13 cellular contexts compared by ENCODE assay signal in genomic region chr9:137314561-137315560, GRCh38. TPM values are rescaled to one million over a fixed set of nuclear protein-coding genes. Genes with fewer than 3 reads are reported as not detected.
A peak's percentile ranks its signal among the peaks of the same experiment; 100 is the strongest.
DNase-seq lines count a peak whose midpoint lies in the region; ATAC-seq and TF ChIP-seq lines count a peak whose summit lies in the region.
"Had no signal": no experiment of that assay in that cellular context is flagged by ENCODE, and none has a peak within 500 bp of the region (broad histone marks: within the 10 kb centered on the region; RNA-seq: fewer than 3 reads in every experiment).

No MANE protein-coding gene starts in this region.

- H3K36me3 Mint-ChIP-seq in endothelial cell (ENCODE audit: low read depth, unreplicated experiment) (no peaks in the 10 kb centered on the region), nephron progenitor cell (ENCODE audit: low read depth) (no peaks in the 10 kb centered on the region)
- H3K36me3 Mint-ChIP-seq in activated T-helper 2 cell treated with anti-CD3 and anti-CD28 coated beads, Interferon-gamma antibody, Interleukin-2, Interleukin-4, amounts not matched to agents 10 μg/mL and 5 μg/mL and 100 μg/mL, durations not matched to agents 14 hours and 24 hours and 36 hours (ENCODE audit: low read depth), result no peaks in the 10 kb centered on the region
- H3K36me3 Mint-ChIP-seq: CD4-positive, CD25-positive, alpha-beta regulatory T cell had no signal

- no peak for ATAC-seq in HG03159 (IDR thresholded peaks at IDR 0.05; ENCODE audit: unreplicated experiment)

- CTCF ChIA-PET in HEK293T (lab: Yijun Ruan, JAX), result no interaction called here

- POLR2A ChIA-PET in HEK293T (lab: Yijun Ruan, JAX), result no interaction called here

- DNase-seq in AG20443 (ENCODE audit: low spot score) (peak; percentile 11), GM20000 (ENCODE audit: low spot score) (peak; percentile 44), endothelial cell (ENCODE audit: low spot score) (peak; percentile 28), nephron progenitor cell (peak; percentile 45), HEK293T (ENCODE audit: extremely low spot score) (no peak)
- DNase-seq in activated T-helper 2 cell treated with anti-CD3 and anti-CD28 coated beads, Interferon-gamma antibody, Interleukin-2, Interleukin-4, amounts not matched to agents 10 μg/mL and 5 μg/mL and 100 μg/mL, durations not matched to agents 14 hours and 24 hours and 36 hours (ENCODE audit: low spot score), result no peak
- no peak for DNase-seq in stimulated activated CD4-positive, alpha-beta T cell treated with anti-CD3 and anti-CD28 coated beads, Interleukin-4, amount 100 ng/mL, for 24 hours
- DNase-seq: activated CD4-positive, CD25-positive, alpha-beta regulatory T cell; activated gamma-delta T cell treated with Interleukin-2 at 50 U/mL for 16 hours; CD4-positive, CD25-positive, alpha-beta regulatory T cell; colonic mucosa; NCI-H2171 had no signal

- H3K4me1 Mint-ChIP-seq in endothelial cell (ENCODE audit: unreplicated experiment) (peaks cover 3% of the 10 kb centered on the region), nephron progenitor cell (peaks cover 19% of the 10 kb centered on the region)
- no peaks in the 10 kb centered on the region for H3K4me1 Mint-ChIP-seq in activated T-helper 2 cell treated with anti-CD3 and anti-CD28 coated beads, Interferon-gamma antibody, Interleukin-2, Interleukin-4, amounts not matched to agents 10 μg/mL and 5 μg/mL and 100 μg/mL, durations not matched to agents 14 hours and 24 hours and 36 hours (ENCODE audit: low read depth)

- TF ChIP-seq CTCF in GM20000 (IDR thresholded peaks at IDR 0.05; ENCODE audit: extremely low read depth, missing control alignments) (no peak), endothelial cell (IDR thresholded peaks at IDR 0.05; ENCODE audit: unreplicated experiment) (no peak), nephron progenitor cell (IDR thresholded peaks at IDR 0.05) (no peak)

- H3K27ac Mint-ChIP-seq in endothelial cell (ENCODE audit: unreplicated experiment) (peak overlapping the region; percentile 36), nephron progenitor cell (no peak overlapping the region)
- no peak overlapping the region for H3K27ac Mint-ChIP-seq in activated T-helper 2 cell treated with anti-CD3 and anti-CD28 coated beads, Interferon-gamma antibody, Interleukin-2, Interleukin-4, amounts not matched to agents 10 μg/mL and 5 μg/mL and 100 μg/mL, durations not matched to agents 14 hours and 24 hours and 36 hours
- H3K27ac Mint-ChIP-seq: CD4-positive, CD25-positive, alpha-beta regulatory T cell had no signal

- intact Hi-C loops in activated T-helper 2 cell treated with anti-CD3 and anti-CD28 coated beads, Interferon-gamma antibody, Interleukin-2, Interleukin-4, amounts not matched to agents 10 μg/mL and 5 μg/mL and 100 μg/mL, durations not matched to agents 14 hours and 24 hours and 36 hours (cut with micrococcal nuclease), result no loop called here

- H3K4me3 Mint-ChIP-seq in endothelial cell (ENCODE audit: unreplicated experiment), result no peak overlapping the region
- H3K4me3 Mint-ChIP-seq in nephron progenitor cell, result no peak overlapping the region
- H3K4me3 Mint-ChIP-seq in activated T-helper 2 cell treated with anti-CD3 and anti-CD28 coated beads, Interferon-gamma antibody, Interleukin-2, Interleukin-4, amounts not matched to agents 10 μg/mL and 5 μg/mL and 100 μg/mL, durations not matched to agents 14 hours and 24 hours and 36 hours (ENCODE audit: low read depth), result no peak overlapping the region
- H3K4me3 Mint-ChIP-seq: CD4-positive, CD25-positive, alpha-beta regulatory T cell had no signal

- H3K9me3 Mint-ChIP-seq in endothelial cell (ENCODE audit: unreplicated experiment) (no peaks in the 10 kb centered on the region), nephron progenitor cell (no peaks in the 10 kb centered on the region)
- no peaks in the 10 kb centered on the region for H3K9me3 Mint-ChIP-seq in activated T-helper 2 cell treated with anti-CD3 and anti-CD28 coated beads, Interferon-gamma antibody, Interleukin-2, Interleukin-4, amounts not matched to agents 10 μg/mL and 5 μg/mL and 100 μg/mL, durations not matched to agents 14 hours and 24 hours and 36 hours
- H3K9me3 Mint-ChIP-seq: CD4-positive, CD25-positive, alpha-beta regulatory T cell had no signal

- peaks cover 6% of the 10 kb centered on the region for H3K27me3 Mint-ChIP-seq in endothelial cell (ENCODE audit: unreplicated experiment)
- no peaks in the 10 kb centered on the region for H3K27me3 Mint-ChIP-seq in nephron progenitor cell (ENCODE audit: low read depth, poor library complexity)
- H3K27me3 Mint-ChIP-seq in activated T-helper 2 cell treated with anti-CD3 and anti-CD28 coated beads, Interferon-gamma antibody, Interleukin-2, Interleukin-4, amounts not matched to agents 10 μg/mL and 5 μg/mL and 100 μg/mL, durations not matched to agents 14 hours and 24 hours and 36 hours (ENCODE audit: low read depth), result peaks cover 2% of the 10 kb centered on the region
- H3K27me3 Mint-ChIP-seq: CD4-positive, CD25-positive, alpha-beta regulatory T cell had no signal

TF ChIP-seq in HEK293T, 16 proteins besides CTCF, POLR2A, EP300 and RAD21:
- TF ChIP-seq BHLHE40 (IDR thresholded peaks at IDR 0.05; ENCODE audit: borderline replicate concordance) (no peak), TARDBP (IDR thresholded peaks at IDR 0.05) (no peak)

RNA-seq across cellular contexts. Expression of gene NRARP, which starts 12.8 kb away (rescaled TPM):
- total RNA-seq in endothelial cell (ENCODE audit: unreplicated experiment), result 170 TPM
- 9.3 and 11.2 TPM in 2 replicates for total RNA-seq in activated T-helper 2 cell treated with anti-CD3 and anti-CD28 coated beads, Interferon-gamma antibody, Interleukin-2, Interleukin-4, amounts not matched to agents 10 μg/mL and 5 μg/mL and 100 μg/mL, durations not matched to agents 14 hours and 24 hours and 36 hours

RNA-seq across cellular contexts. Expression of gene TOR4A, which starts 37.3 kb away (rescaled TPM):
- total RNA-seq in endothelial cell (ENCODE audit: unreplicated experiment), result 37.7 TPM
- total RNA-seq in activated T-helper 2 cell treated with anti-CD3 and anti-CD28 coated beads, Interferon-gamma antibody, Interleukin-2, Interleukin-4, amounts not matched to agents 10 μg/mL and 5 μg/mL and 100 μg/mL, durations not matched to agents 14 hours and 24 hours and 36 hours, result 17.2 and 17.5 TPM in 2 replicates

RNA-seq across cellular contexts. Expression of gene NELFB, which starts 59.7 kb away (rescaled TPM):
- 65.6 TPM for total RNA-seq in endothelial cell (ENCODE audit: unreplicated experiment)
- 71.4 and 72.6 TPM in 2 replicates for total RNA-seq in activated T-helper 2 cell treated with anti-CD3 and anti-CD28 coated beads, Interferon-gamma antibody, Interleukin-2, Interleukin-4, amounts not matched to agents 10 μg/mL and 5 μg/mL and 100 μg/mL, durations not matched to agents 14 hours and 24 hours and 36 hours

Comparison
In these comparisons a context has a peak if more than half of its experiments do, and no peak if none do; other contexts are left out.
1. DNase-seq: peak in AG20443 (single experiment), GM20000 (single experiment), endothelial cell (single experiment) and nephron progenitor cell (single experiment); none in HEK293T (single experiment), activated T-helper 2 cell treated with anti-CD3 and anti-CD28 coated beads, Interferon-gamma antibody, Interleukin-2, Interleukin-4, amounts not matched to agents 10 μg/mL and 5 μg/mL and 100 μg/mL, durations not matched to agents 14 hours and 24 hours and 36 hours (single experiment) and stimulated activated CD4-positive, alpha-beta T cell treated with anti-CD3 and anti-CD28 coated beads, Interleukin-4, amount 100 ng/mL, for 24 hours (single experiment).
2. RNA of gene NRARP, which starts 12.8 kb away (total RNA-seq): 170 TPM in endothelial cell (single experiment); 9.3 to 11.2 TPM in activated T-helper 2 cell treated with anti-CD3 and anti-CD28 coated beads, Interferon-gamma antibody, Interleukin-2, Interleukin-4, amounts not matched to agents 10 μg/mL and 5 μg/mL and 100 μg/mL, durations not matched to agents 14 hours and 24 hours and 36 hours; every median in the first group is over 10 times any median in the second.